14 cellular contexts compared by ENCODE assay signal in genomic region chr5:128271859-128272446, GRCh38.
DNase-seq lines count a peak whose midpoint lies in the region; ATAC-seq and TF ChIP-seq lines count a peak whose summit lies in the region.
"Had no signal": no experiment of that assay in that cellular context is flagged by ENCODE, and none has a peak within 500 bp of the region (broad histone marks: within the 10 kb centered on the region; RNA-seq: fewer than 3 reads in every experiment).

No MANE protein-coding gene starts in this region.

- whole genome bisulfite sequencing in heart right ventricle, 2 donors = 39 to 45% methylated on average over 6 of the region's 6 CpGs

- H3K4me3 ChIP-seq in astrocyte of the cerebellum (ENCODE audit: low read depth, low read length) (no peak overlapping the region), heart right ventricle (peak overlapping the region in 8 of 10 donors; percentile 5 to 46 (median 29)), coronary artery (no peak overlapping the region)
- H3K4me3 ChIP-seq: esophagus muscularis mucosa had no signal

- H3K9me3 ChIP-seq in heart right ventricle = peaks cover 0 to 6% (median 0%) of the 10 kb centered on the region in 11 donors
- H3K9me3 ChIP-seq: esophagus muscularis mucosa had no signal

- H3K27ac ChIP-seq in heart right ventricle (peak overlapping the region in 7 of 10 donors; percentile 25 to 75 (median 54)), coronary artery (no peak overlapping the region)

- DNase-seq in AG08395 (ENCODE audit: low spot score) (peak; percentile 3), astrocyte of the cerebellum (ENCODE audit: low read depth) (peak; percentile 57), heart right ventricle (peak in 1 of 2 donors; percentile 58), coronary artery (ENCODE audit: low spot score) (no peak), NCI-H524 (lab: John Stamatoyannopoulos, UW) (no peak)
- no peak for DNase-seq in stimulated activated CD4-positive, alpha-beta T cell treated with anti-CD3 and anti-CD28 coated beads, Interleukin-4, amount 100 ng/mL, for 1 hour
- DNase-seq: activated CD4-positive, alpha-beta T cell treated with anti-CD3 and anti-CD28 coated beads for 48 hours; C1 segment of cervical spinal cord; NCI-H1105; stimulated activated CD4-positive, alpha-beta T cell treated with anti-CD3 and anti-CD28 coated beads, Interleukin-15, amount 100 ng/mL, for 24 hours; substantia nigra had no signal

- no peaks in the 10 kb centered on the region for H3K27me3 ChIP-seq in heart right ventricle
- H3K27me3 ChIP-seq: esophagus muscularis mucosa had no signal

- peaks cover 0 to 6% (median 0%) of the 10 kb centered on the region in 9 donors for H3K36me3 ChIP-seq in heart right ventricle
- H3K36me3 ChIP-seq: esophagus muscularis mucosa had no signal

- in situ Hi-C loops in astrocyte of the cerebellum (cut with HindIII; ENCODE audit: low sequenced_read_pairs) = no loop called here

- ATAC-seq in HG03342 (IDR thresholded peaks at IDR 0.05; ENCODE audit: unreplicated experiment) = peak; percentile 70
- ATAC-seq in heart right ventricle = peak; percentile 87 to 100 (median 97)
- no peak for ATAC-seq in HG02885 (IDR thresholded peaks at IDR 0.05; ENCODE audit: poor library complexity, unreplicated experiment)

- intact Hi-C loops in heart right ventricle (cut with DNase I) = loop anchor here in 1 of 10 donors (5.0 kb wide), 1 partner anchor 220 kb away; no protein-coding TSS in a partner anchor

- peaks cover 0 to 3% (median 0%) of the 10 kb centered on the region in 9 donors for H3K4me1 ChIP-seq in heart right ventricle

- TF ChIP-seq CTCF in astrocyte of the cerebellum (IDR thresholded peaks at IDR 0.05; ENCODE audit: low read depth, low read length, missing control alignments) (no peak), heart right ventricle (IDR thresholded peaks at IDR 0.05) (no peak), coronary artery (IDR thresholded peaks at IDR 0.05) (no peak)

Comparison
In these comparisons a context has a peak if more than half of its experiments do, and no peak if none do; other contexts are left out.
1. DNase-seq: peak in AG08395 (single experiment) and astrocyte of the cerebellum (single experiment); none in coronary artery (single experiment), stimulated activated CD4-positive, alpha-beta T cell treated with anti-CD3 and anti-CD28 coated beads, Interleukin-4, amount 100 ng/mL, for 1 hour (single experiment) and NCI-H524 (0 of 2).
2. H3K4me3 ChIP-seq: peak in heart right ventricle (8 of 10); none in astrocyte of the cerebellum (single experiment) and coronary artery (single experiment).
3. H3K27ac ChIP-seq: peak in heart right ventricle (7 of 10); none in coronary artery (0 of 2).